22 cellular contexts compared by ENCODE assay signal in the genomic region with DNA sequence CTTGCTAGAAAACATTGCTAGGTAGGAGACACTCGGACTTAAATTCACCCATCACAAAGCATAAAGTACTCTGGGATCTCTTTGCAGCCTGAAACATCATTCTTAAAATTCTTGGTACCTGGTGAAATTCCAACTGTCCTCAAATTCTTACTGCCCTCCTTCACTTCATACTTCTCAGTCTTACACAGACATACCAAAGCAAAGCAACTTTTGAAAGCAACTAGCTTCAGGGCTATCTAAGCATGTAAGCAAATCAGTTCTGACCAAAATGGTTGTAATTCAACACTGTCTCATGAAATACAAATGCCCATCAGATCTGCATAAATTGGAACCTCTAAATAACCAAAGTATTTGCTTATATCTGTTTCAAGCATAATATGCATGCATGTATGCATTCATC.
"Had no signal": no experiment of that assay in that cellular context is flagged by ENCODE, and none has a peak within 500 bp of the region (broad histone marks: within the 10 kb centered on the region; RNA-seq: fewer than 3 reads in every experiment).

No MANE protein-coding gene starts in this region.

- H3K27me3 ChIP-seq: left lung, neural progenitor cell, neutrophil, ovary, right atrium auricular region, spleen, suprapubic skin, upper lobe of right lung had no signal

- H3K27ac ChIP-seq: left lung, lower lobe of right lung, neural progenitor cell, neutrophil, ovary, right atrium auricular region, skin epidermis, spleen, suprapubic skin, thoracic aorta, tibial artery, upper lobe of right lung had no signal

- H3K4me1 ChIP-seq: left lung, lower lobe of right lung, neural progenitor cell, right atrium auricular region, spleen, suprapubic skin, tibial artery, upper lobe of right lung had no signal

- H3K4me3 ChIP-seq: left lung, lower lobe of right lung, neural progenitor cell, ovary, right atrium auricular region, skin epidermis, spleen, suprapubic skin, thoracic aorta, tibial artery, upper lobe of right lung had no signal

- H3K9ac ChIP-seq: neural progenitor cell had no signal

- H2AFZ ChIP-seq: neural progenitor cell had no signal

- ATAC-seq: left lung, natural killer cell, sciatic nerve, upper lobe of right lung had no signal

- H3K9me3 ChIP-seq: left lung, lower lobe of right lung, neutrophil, ovary, right atrium auricular region, spleen, suprapubic skin, thoracic aorta, tibial artery, upper lobe of right lung had no signal

- H3K4me2 ChIP-seq: neural progenitor cell had no signal

- DNase-seq: hippocampal formation; left colon; left lung; lower lobe of right lung; mammary epithelial cell; mesenchymal stem cell; naive B cell; natural killer cell; nephron progenitor cell; ovary; spleen; stimulated activated CD4-positive, alpha-beta T cell treated with anti-CD3 and anti-CD28 coated beads, Interleukin-4, amount 100 ng/mL, for 24 hours; stimulated activated naive CD4-positive, alpha-beta T cell; tibial artery; upper lobe of right lung had no signal

- H3K36me3 ChIP-seq: left lung, lower lobe of right lung, neural progenitor cell, neutrophil, ovary, right atrium auricular region, spleen, suprapubic skin, thoracic aorta, tibial artery, upper lobe of right lung had no signal
